Comparison of ENCODE assay signal across 17 cellular contexts in the genomic region with DNA sequence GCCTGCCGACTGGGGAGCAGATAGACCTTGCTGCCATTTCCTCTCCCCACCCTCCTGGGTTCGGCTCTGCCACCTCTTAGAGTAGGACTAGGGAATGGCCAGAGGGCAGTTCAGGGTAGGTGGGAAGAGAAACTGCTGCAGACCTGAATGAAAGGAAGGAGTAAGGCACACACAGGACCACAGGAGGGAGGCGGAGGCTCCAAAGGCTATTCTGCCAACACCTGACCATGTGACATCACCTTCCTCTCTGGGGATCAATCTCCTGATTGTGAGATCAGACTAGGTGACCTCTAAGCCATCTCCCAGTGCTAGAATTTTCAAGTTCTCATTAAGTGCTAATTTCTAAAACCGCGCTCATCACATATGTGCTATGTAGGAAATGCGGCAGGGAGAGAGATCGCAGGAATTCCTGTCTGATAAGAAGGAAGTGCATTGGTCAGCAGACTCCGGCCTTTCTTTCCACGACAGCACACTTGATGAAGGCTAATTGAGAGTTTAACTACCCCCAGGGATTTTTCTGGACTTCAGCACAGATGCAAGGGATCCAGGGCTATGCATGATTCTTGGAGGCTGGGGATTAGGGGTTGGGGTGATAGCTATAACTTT. TPM values are rescaled to one million over a fixed set of nuclear protein-coding genes. Genes with fewer than 3 reads are reported as not detected.
DNase-seq lines count a peak whose midpoint lies in the region; ATAC-seq, FAIRE-seq and TF ChIP-seq lines count a peak whose summit lies in the region.
"Had no signal": no experiment of that assay in that cellular context is flagged by ENCODE, and none has a peak within 500 bp of the region (broad histone marks: within the 10 kb centered on the region; RNA-seq: fewer than 3 reads in every experiment).

No MANE protein-coding gene starts in this region.

- H2BK5ac ChIP-seq in H1 (ENCODE audit: low read depth, low read length), result no peak overlapping the region

- no peaks in the 10 kb centered on the region for H3K4me1 ChIP-seq in liver (ENCODE audit: control insufficient read depth in 4 of 4, insufficient read depth in 4 of 4, low read length in 3 of 4)
- H3K4me1 ChIP-seq in HepG2 (ENCODE audit: insufficient read depth, low read length), result peaks cover under 1% of the 10 kb centered on the region; the same call in 1 of the 2 replicates
- peaks cover 0 to 5% (median 2%) of the 10 kb centered on the region in 4 experiments; a peak in 3 of 7 replicates for H3K4me1 ChIP-seq in H1 (replicated peaks in 1 of 4; ENCODE audit: control insufficient read depth in 3 of 4, insufficient read depth in 4 of 4, low read length in 3 of 4)
- H3K4me1 ChIP-seq in right lobe of liver, result no peaks in the 10 kb centered on the region
- H3K4me1 ChIP-seq: BE2C, HAP-1 had no signal

- H3K56ac ChIP-seq in H1 (replicated peaks; ENCODE audit: insufficient read length, low read depth, low read length), result no peak overlapping the region

- no peak overlapping the region for H3K27ac ChIP-seq in liver (ENCODE audit: low read depth in 1 of 2, low read length in 2 of 2)
- no peak overlapping the region for H3K27ac ChIP-seq in HepG2 (ENCODE audit: extremely low read length, insufficient read depth, low read length)
- no peak overlapping the region for H3K27ac ChIP-seq in H1 (ENCODE audit: low read depth, low read length)
- peak overlapping the region in 2 of 3 donors; percentile 33 to 44 for H3K27ac ChIP-seq in right lobe of liver
- H3K27ac ChIP-seq: C4-2B, GM23248 had no signal

- H2AFZ ChIP-seq in HepG2 (ENCODE audit: low read length), result no peak overlapping the region
- 0 out of 2 replicates have a peak overlapping the region, but pooled peaks have one; percentile 24 for H2AFZ ChIP-seq in H1 (ENCODE audit: low read length)
- H2AFZ ChIP-seq: GM23248 had no signal

- no peak overlapping the region for H2BK20ac ChIP-seq in H1 (ENCODE audit: low read length)

- H3K79me2 ChIP-seq in HepG2 (ENCODE audit: insufficient read depth, low read length), result no peaks in the 10 kb centered on the region
- H3K79me2 ChIP-seq in H1 (ENCODE audit: control insufficient read depth in 1 of 2, insufficient read depth in 2 of 2, low read length in 2 of 2), result no peaks in the 10 kb centered on the region

- H3K36me3 ChIP-seq in liver (ENCODE audit: control insufficient read depth in 4 of 4, insufficient read depth in 3 of 4, low read depth in 1 of 4, low read length in 3 of 4), result no peaks in the 10 kb centered on the region
- no peaks in the 10 kb centered on the region for H3K36me3 ChIP-seq in HepG2 (replicated peaks in 1 of 2; ENCODE audit: control insufficient read depth in 1 of 2, insufficient read depth in 2 of 2, low read length in 2 of 2)
- no peaks in the 10 kb centered on the region for H3K36me3 ChIP-seq in H1 (ENCODE audit: control insufficient read depth in 2 of 4, insufficient read depth in 4 of 4, low read length in 3 of 4)
- H3K36me3 ChIP-seq in right lobe of liver, result no peaks in the 10 kb centered on the region
- H3K36me3 ChIP-seq: BE2C, HAP-1 had no signal

- in situ Hi-C loops in HepG2 (cut with HindIII; ENCODE audit: extremely low pct_ligation_motif_present, low pct_unique_long_range_greater_than_20kb), result no loop called here

- no peak for TF ChIP-seq POLR2A in HepG2 (IDR thresholded peaks at IDR 0.05; ENCODE audit: insufficient read depth in 1 of 2, low read depth in 2 of 2, low read length in 2 of 2)
- TF ChIP-seq POLR2A in H1 (IDR thresholded peaks at IDR 0.05; ENCODE audit: control extremely low read depth in 1 of 2, low read depth in 2 of 2, low read length in 2 of 2), result no peak
- TF ChIP-seq POLR2A in right lobe of liver (IDR thresholded peaks at IDR 0.05), result no peak

- H3K4me3 Mint-ChIP-seq in chondrocyte (ENCODE audit: unreplicated experiment), result no peak overlapping the region
- H3K4me3 Mint-ChIP-seq: CD4-positive, alpha-beta memory T cell had no signal

- H4K8ac ChIP-seq in H1 (ENCODE audit: extremely low read depth, insufficient read depth, low read length), result no peak overlapping the region

- H2BK120ac ChIP-seq in H1 (replicated peaks; ENCODE audit: low read depth, low read length), result no peak overlapping the region

- H3K9me3 Mint-ChIP-seq in chondrocyte (ENCODE audit: low read depth), result peaks cover 8% of the 10 kb centered on the region
- H3K9me3 Mint-ChIP-seq: CD4-positive, alpha-beta memory T cell had no signal

- intact Hi-C loops in HepG2 (cut with micrococcal nuclease; ENCODE audit: unreplicated experiment), result no loop called here
- intact Hi-C loops in right lobe of liver (cut with DNase I), result no loop called here

- CTCF ChIA-PET in HepG2 (lab: Yijun Ruan, JAX; ENCODE audit: low intra/inter-chr PET ratio, low total read pairs), result no interaction called here
- CTCF ChIA-PET in H1 (lab: Charles Lee; ENCODE audit: partially characterized antibody), result no interaction called here

- no peaks in the 10 kb centered on the region for H4K20me1 ChIP-seq in HepG2 (ENCODE audit: insufficient read depth, low read length)
- no peaks in the 10 kb centered on the region for H4K20me1 ChIP-seq in H1 (replicated peaks in 1 of 2; ENCODE audit: control insufficient read depth in 1 of 2, insufficient read depth in 2 of 2, low read length in 2 of 2)

- H3K27me3 ChIP-seq in liver (ENCODE audit: control insufficient read depth in 4 of 4, insufficient read depth in 4 of 4, low read length in 3 of 4) (no peaks in the 10 kb centered on the region), HepG2 (ENCODE audit: control insufficient read depth in 1 of 2, insufficient read depth in 2 of 2, low read length in 2 of 2) (peaks cover 0 to 3% of the 10 kb centered on the region in 2 experiments; a peak in 1 of 5 replicates), H1 (replicated peaks in 1 of 4; ENCODE audit: control insufficient read depth in 3 of 4, extremely low read depth in 1 of 4, insufficient read depth in 3 of 4, low read length in 3 of 4) (no peaks in the 10 kb centered on the region; a peak in 1 of 7 replicates), right lobe of liver (peaks cover 0 to 5% of the 10 kb centered on the region in 2 donors)
- H3K27me3 ChIP-seq: BE2C had no signal

- no peak overlapping the region for H4K91ac ChIP-seq in H1 (replicated peaks; ENCODE audit: insufficient read length, low read length)

- no peak overlapping the region for H2BK12ac ChIP-seq in H1 (ENCODE audit: low read depth, low read length)

- no peak overlapping the region for H3K9ac ChIP-seq in liver (ENCODE audit: low read depth in 1 of 2, low read length in 2 of 2)
- no peak overlapping the region for H3K9ac ChIP-seq in HepG2 (ENCODE audit: insufficient read depth, low read depth, low read length)
- no peak overlapping the region; a peak in 1 of 7 replicates for H3K9ac ChIP-seq in H1 (replicated peaks in 1 of 4; ENCODE audit: extremely low read depth in 1 of 4, low read depth in 3 of 4, low read length in 3 of 4)
- H3K9ac ChIP-seq: GM23248 had no signal

- H2AK5ac ChIP-seq in H1 (ENCODE audit: low read depth, low read length), result no peak overlapping the region

- BruUV-seq in HepG2 (replicated peaks; lab: Mats Ljungman, UMichigan), result no TSS peak

- POLR2A ChIA-PET in HepG2 (lab: Yijun Ruan, JAX), result no interaction called here
- POLR2A ChIA-PET in H1 (lab: Charles Lee; ENCODE audit: partially characterized antibody), result no interaction called here

- no peak overlapping the region for H3K4me3 ChIP-seq in liver (ENCODE audit: low read depth in 1 of 3, low read length in 3 of 3)
- no peak overlapping the region for H3K4me3 ChIP-seq in HepG2 (replicated peaks in 1 of 3; ENCODE audit: insufficient read depth in 1 of 3, low read depth in 2 of 3, low read length in 3 of 3)
- H3K4me3 ChIP-seq in H1 (ENCODE audit: extremely low read depth in 1 of 4, insufficient read depth in 2 of 4, low read depth in 3 of 4, low read length in 4 of 4), result no peak overlapping the region
- H3K4me3 ChIP-seq in right lobe of liver, result no peak overlapping the region
- H3K4me3 ChIP-seq: GM23248, HAP-1 had no signal

- H3K9me3 ChIP-seq in liver (ENCODE audit: control insufficient read depth in 4 of 4, low read length in 3 of 4) (no peaks in the 10 kb centered on the region), HepG2 (ENCODE audit: low read length) (no peaks in the 10 kb centered on the region), H1 (ENCODE audit: insufficient read depth in 2 of 2, low read depth in 1 of 2, low read length in 1 of 2) (no peaks in the 10 kb centered on the region), right lobe of liver (no peaks in the 10 kb centered on the region)
- H3K9me3 ChIP-seq: BE2C, HAP-1 had no signal

- H3K4me1 Mint-ChIP-seq in chondrocyte (ENCODE audit: low read depth), result peaks cover under 1% of the 10 kb centered on the region
- H3K4me1 Mint-ChIP-seq: CD4-positive, alpha-beta memory T cell had no signal

- WGBS in liver, result 78% methylated on average over 9 of the region's 9 CpGs
- 32% methylated on average over 9 of the region's 9 CpGs for WGBS in HepG2 (ENCODE audit: low lambda C conversion rate)
- 85% methylated on average over 9 of the region's 9 CpGs; no CpG with 5 or more reads in 1 of the 2 experiments for WGBS in H1 (ENCODE audit: extremely low coverage in 1 of 2, insufficient coverage in 1 of 2, insufficient read length in 1 of 2, insufficient replicate concordance in 2 of 2, low coverage in 1 of 2, low lambda C conversion rate in 2 of 2, missing lambda C conversion rate in 1 of 2), 2 experiments
- WGBS in right lobe of liver (ENCODE audit: insufficient coverage, low coverage, low lambda C conversion rate, missing lambda C conversion rate), result 62% methylated on average over 9 of the region's 9 CpGs

- H3K4me2 ChIP-seq in HepG2 (ENCODE audit: low read depth, low read length), result no peak overlapping the region
- no peak overlapping the region for H3K4me2 ChIP-seq in H1 (ENCODE audit: insufficient read depth in 1 of 2, low read depth in 2 of 2, low read length in 2 of 2)

- H3K23me2 ChIP-seq in H1 (ENCODE audit: low read depth, low read length), result no peaks in the 10 kb centered on the region

- FAIRE-seq in HepG2 (lab: Jason Lieb, UNC), result no peak
- no peak for FAIRE-seq in H1 (lab: Jason Lieb, UNC)
- FAIRE-seq: A204.1, G401.6, GM12891 had no signal

- DNase-seq in HepG2 (ENCODE audit: low spot score) (no peak), H1 (ENCODE audit: low read depth in 1 of 2, low spot score in 2 of 2) (no peak), right lobe of liver (no peak), AG20443 (ENCODE audit: low spot score) (no peak), NCI-H1436 (lab: John Stamatoyannopoulos, UW) (no peak), chondrocyte (ENCODE audit: low spot score) (no peak)
- DNase-seq: BE2C; CD4-positive, alpha-beta memory T cell; DMS79; GM23248 had no signal

- no peak overlapping the region for H3K4ac ChIP-seq in H1 (replicated peaks; ENCODE audit: insufficient read length, low read depth, low read length)

- no peak overlapping the region for H4K5ac ChIP-seq in H1 (ENCODE audit: insufficient read length, low read depth, low read length)

- no peak overlapping the region for H2BK15ac ChIP-seq in H1 (ENCODE audit: low read length)

- TF ChIP-seq CTCF in liver (IDR thresholded peaks at IDR 0.05; ENCODE audit: low read depth, low read length, missing input control) (no peak), HepG2 (CRISPR knock-in tag; IDR thresholded peaks at IDR 0.05) (no peak), H1 (IDR thresholded peaks at IDR 0.05; ENCODE audit: control extremely low read depth in 1 of 3, insufficient read depth in 1 of 3, low read depth in 1 of 3, low read length in 3 of 3) (no peak), right lobe of liver (IDR thresholded peaks at IDR 0.05) (no peak), chondrocyte (IDR thresholded peaks at IDR 0.05) (no peak)

- ATAC-seq in HepG2 (no peak), right lobe of liver (peak; percentile 62 to 80 (median 70))

- no peaks in the 10 kb centered on the region for H3K79me1 ChIP-seq in H1 (ENCODE audit: low read depth, low read length)

- H3K27ac Mint-ChIP-seq in chondrocyte (ENCODE audit: unreplicated experiment), result no peak overlapping the region
- H3K27ac Mint-ChIP-seq: CD4-positive, alpha-beta memory T cell had no signal

- no peak overlapping the region for H3K14ac ChIP-seq in H1 (ENCODE audit: insufficient read length)

- no peak overlapping the region for H3K23ac ChIP-seq in H1 (ENCODE audit: insufficient read length)

- no peak for TF ChIP-seq RAD21 in liver (IDR thresholded peaks at IDR 0.05)
- TF ChIP-seq RAD21 in HepG2 (CRISPR knock-in tag; IDR thresholded peaks at IDR 0.05), result no peak
- no peak for TF ChIP-seq RAD21 in H1 (IDR thresholded peaks at IDR 0.05 in 1 of 2, conservative IDR thresholded peaks at IDR 0.05 in 1 of 2; ENCODE audit: low read depth in 2 of 2, low read length in 2 of 2)

- TF ChIP-seq EP300 in HepG2 (IDR thresholded peaks at IDR 0.05; ENCODE audit: low read depth in 2 of 2, low read length in 2 of 2) (no peak), HepG2 (CRISPR knock-in tag; IDR thresholded peaks at IDR 0.05; ENCODE audit: borderline replicate concordance) (no peak), H1 (IDR thresholded peaks at IDR 0.05; ENCODE audit: borderline replicate concordance in 1 of 2, low read depth in 2 of 2, low read length in 2 of 2) (no peak)

- no peaks in the 10 kb centered on the region for H3K36me3 Mint-ChIP-seq in chondrocyte (ENCODE audit: low read depth)
- H3K36me3 Mint-ChIP-seq: CD4-positive, alpha-beta memory T cell had no signal

- no peaks in the 10 kb centered on the region for H3K27me3 Mint-ChIP-seq in chondrocyte (ENCODE audit: low read depth)

- no peak overlapping the region for H3K18ac ChIP-seq in H1 (ENCODE audit: extremely low read depth, low read length)

RNA-seq across cellular contexts. Expression of gene TSPAN11, which starts 11.5 kb away (rescaled TPM):
- total RNA-seq in liver (1 to 10 TPM in 1 of 2 donors, under 1 TPM in 1; 0.33 to 1.2 TPM), HepG2 (2016; rRNA removed; fragmentation: Illumina TruSeq; extraction: Trizol) (0.07 and 0.13 TPM in 2 replicates), right lobe of liver (under 1 TPM; 0.31 to 1.00 (median 0.60) TPM), chondrocyte (0.87 to 1.9 TPM (median 0.95 TPM) in 3 replicates)
- polyA plus RNA-seq in liver (under 1 TPM; 0.13 to 0.54 TPM), HepG2 (2011; rRNA removed) (0.01 TPM in 2 replicates), H1 (2011; rRNA removed) (7.3 and 8.2 TPM in 2 replicates)
- total RNA-seq in HepG2 (2016; cell fraction: cytosol; rRNA removed; fragmentation: Illumina TruSeq; extraction: Trizol; ENCODE audit: low read depth), result not detected in 2 replicates
- total RNA-seq in HepG2 (2016; cell fraction: insoluble cytoplasmic fraction; rRNA removed; fragmentation: Illumina TruSeq; extraction: Trizol), result not detected in 2 replicates
- total RNA-seq in HepG2 (2016; cell fraction: membrane; rRNA removed; fragmentation: Illumina TruSeq; extraction: Trizol), result not detected in 2 replicates
- total RNA-seq in HepG2 (2016; cell fraction: nucleus; rRNA removed; fragmentation: Illumina TruSeq; extraction: Trizol), result not detected in 2 replicates
- polyA plus RNA-seq in HepG2 (2011; cell fraction: cytosol; rRNA removed), result 0.03 TPM in 2 replicates
- 0.03 and 0.07 TPM in 2 replicates for polyA plus RNA-seq in HepG2 (2011; cell fraction: nucleus; rRNA removed)
- 0.04 and 0.13 TPM in 2 replicates for polyA plus RNA-seq in HepG2 (2012)
- polyA plus RNA-seq in HepG2 (2016; cell fraction: cytosol; fragmentation: Illumina TruSeq; extraction: Trizol; ENCODE audit: low read depth), result 0.08 TPM in 1 of 2 replicates, not detected in the other
- polyA plus RNA-seq in HepG2 (2016; cell fraction: insoluble cytoplasmic fraction; fragmentation: Illumina TruSeq; extraction: Trizol; ENCODE audit: low read depth), result not detected in 2 replicates
- polyA plus RNA-seq in HepG2 (2016; cell fraction: membrane; fragmentation: Illumina TruSeq; extraction: Trizol; ENCODE audit: low read depth), result not detected in 2 replicates
- 0.42 TPM in 1 of 2 replicates, not detected in the other for polyA plus RNA-seq in HepG2 (2016; cell fraction: nucleus; fragmentation: Illumina TruSeq; extraction: Trizol; ENCODE audit: insufficient read depth, low read depth)
- not detected in 2 replicates for polyA minus RNA-seq in HepG2 (2011; rRNA and poly(A)+ RNA removed; ENCODE audit: low replicate concordance)
- polyA minus RNA-seq in HepG2 (2011; cell fraction: cytosol; rRNA and poly(A)+ RNA removed), result not detected in 2 replicates
- polyA minus RNA-seq in HepG2 (2011; cell fraction: nucleus; rRNA and poly(A)+ RNA removed), result 0.13 TPM in 1 of 2 replicates, not detected in the other
- 3.9 and 4.0 TPM in 2 replicates for total RNA-seq in H1 (2021; fragmentation: NEBNext Ultra II Directional; extraction: Animal tissue kit (Norgen Biotek cat#: 25700))
- polyA plus RNA-seq in H1 (2011; cell fraction: cytosol; rRNA removed), result 4.9 TPM
- polyA plus RNA-seq in H1 (2011; cell fraction: nucleus; rRNA removed), result 10.5 TPM
- polyA plus RNA-seq in H1 (2012, experiment 1 of 2), result 3.3 to 7.0 TPM (median 5.5 TPM) in 4 replicates
- polyA plus RNA-seq in H1 (2012, experiment 2 of 2), result 3.4 TPM
- 2.2 TPM for polyA plus RNA-seq in H1 (2013, experiment 1 of 2)
- 2.6 TPM for polyA plus RNA-seq in H1 (2013, experiment 2 of 2)
- polyA minus RNA-seq in H1 (2011; rRNA and poly(A)+ RNA removed), result 5.0 and 7.4 TPM in 2 replicates
- polyA minus RNA-seq in H1 (2011; cell fraction: cytosol; rRNA and poly(A)+ RNA removed), result 3.3 TPM
- polyA minus RNA-seq in H1 (2011; cell fraction: nucleus; rRNA and poly(A)+ RNA removed), result 9.6 TPM
- total RNA-seq: CD4-positive, alpha-beta memory T cell; HT-29 had no signal
- polyA plus RNA-seq: CD4-positive, alpha-beta memory T cell had no signal

Comparison
In these comparisons a context has a peak if more than half of its experiments do, and no peak if none do; other contexts are left out.
1. H3K27ac ChIP-seq: peak in right lobe of liver (2 of 3); none in liver (0 of 2), HepG2 (single experiment) and H1 (single experiment).